Comparison of ENCODE assay signal across 16 cellular contexts in the genomic region with DNA sequence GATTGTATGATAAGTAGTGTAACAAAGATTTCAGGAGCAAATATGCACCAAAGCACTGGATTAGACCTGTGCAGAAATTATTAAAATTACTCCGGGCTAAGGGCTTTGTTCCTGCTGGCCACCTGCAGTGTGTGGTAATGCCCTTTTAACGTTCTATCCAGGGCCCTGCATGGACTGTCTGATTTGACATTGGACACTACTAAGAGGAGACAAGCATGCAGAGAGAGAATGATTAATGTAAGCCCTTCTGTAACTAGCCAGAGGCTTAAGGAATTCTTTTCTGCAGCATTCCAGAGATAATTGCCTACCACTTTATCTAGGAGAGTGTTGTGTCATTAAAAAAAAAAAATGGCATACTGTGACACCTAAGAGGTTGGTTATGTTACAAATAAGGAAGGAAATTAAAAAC.
A peak's percentile ranks its signal among the peaks of the same experiment; 100 is the strongest.
DNase-seq lines count a peak whose midpoint lies in the region; ATAC-seq and TF ChIP-seq lines count a peak whose summit lies in the region.
"Had no signal": no experiment of that assay in that cellular context is flagged by ENCODE, and none has a peak within 500 bp of the region (broad histone marks: within the 10 kb centered on the region; RNA-seq: fewer than 3 reads in every experiment).

No MANE protein-coding gene starts in this region.

- H3K27ac ChIP-seq in HUES48 (ENCODE audit: low read depth, low read length) (peak overlapping the region; percentile 32), SU-DHL-6 (ENCODE audit: low read depth, low read length) (no peak overlapping the region)
- H3K27ac ChIP-seq: brain microvascular endothelial cell, epithelial cell of prostate, vagina had no signal

- H3K4me3 ChIP-seq in HUES48 (ENCODE audit: low read depth, low read length) (peak overlapping the region; percentile 14; the same call in 1 of the 2 replicates), SU-DHL-6 (ENCODE audit: insufficient read depth, low read length, poor library complexity, severe bottlenecking) (no peak overlapping the region), mucosa of descending colon (no peak overlapping the region)
- H3K4me3 ChIP-seq: vagina had no signal

- no peaks in the 10 kb centered on the region for H4K20me1 ChIP-seq in SU-DHL-6 (ENCODE audit: low read depth, low read length)

- H3K79me2 ChIP-seq in SU-DHL-6 (ENCODE audit: insufficient read depth, low read length) = no peaks in the 10 kb centered on the region

- H3K36me3 ChIP-seq in HUES48 (ENCODE audit: control insufficient read depth, insufficient read depth, low read length) = no peaks in the 10 kb centered on the region
- H3K36me3 ChIP-seq in SU-DHL-6 (ENCODE audit: low read length) = no peaks in the 10 kb centered on the region
- no peaks in the 10 kb centered on the region for H3K36me3 ChIP-seq in mucosa of descending colon (ENCODE audit: low read depth)
- H3K36me3 ChIP-seq: brain microvascular endothelial cell, vagina had no signal

- DNase-seq in A172 (ENCODE audit: low spot score) (peak; percentile 89), islet precursor cell (peak; percentile 74), mucosa of descending colon (no peak), HT-29 (ENCODE audit: low spot score) (no peak), NCI-H2171 (lab: John Stamatoyannopoulos, UW) (no peak)
- DNase-seq in stimulated activated CD4-positive, alpha-beta T cell treated with anti-CD3 and anti-CD28 coated beads, Interleukin-4, amount 100 ng/mL, for 4 hours = no peak
- DNase-seq: activated T-cell treated with anti-CD3 and anti-CD28 coated beads, Interleukin-2, amount 50 U/mL, for 24 hours; brain microvascular endothelial cell; DMS79 treated with DMSO at 0.1 percent for 48 hours; NCI-H446 treated with DMSO at 0.1 percent for 48 hours; stimulated activated CD4-positive, alpha-beta T cell treated with anti-CD3 and anti-CD28 coated beads, Interleukin-15, amount 100 ng/mL, for 24 hours had no signal

- H3K9me2 ChIP-seq in SU-DHL-6 (replicated peaks; ENCODE audit: insufficient read depth, low read length) = no peaks in the 10 kb centered on the region

- TF ChIP-seq CTCF in SU-DHL-6 (IDR thresholded peaks at IDR 0.05; ENCODE audit: insufficient read depth, low read length, poor library complexity, severe bottlenecking) = no peak
- no peak for TF ChIP-seq CTCF in mucosa of descending colon (IDR thresholded peaks at IDR 0.05)

- H3K9ac ChIP-seq in HUES48 (ENCODE audit: low read depth, low read length) = no peak overlapping the region; the same call in 1 of the 2 replicates
- no peak overlapping the region for H3K9ac ChIP-seq in SU-DHL-6 (ENCODE audit: low read length)

- H3K9me3 ChIP-seq in HUES48 (ENCODE audit: control insufficient read depth, insufficient read depth, low read length) (no peaks in the 10 kb centered on the region), SU-DHL-6 (ENCODE audit: insufficient read depth, low read length) (no peaks in the 10 kb centered on the region), mucosa of descending colon (no peaks in the 10 kb centered on the region)
- H3K9me3 ChIP-seq: vagina had no signal

- H3K4me1 ChIP-seq in HUES48 (ENCODE audit: control insufficient read depth, insufficient read depth, low read length) (peaks cover 67% of the 10 kb centered on the region), mucosa of descending colon (ENCODE audit: low read depth) (no peaks in the 10 kb centered on the region)
- H3K4me1 ChIP-seq: vagina had no signal

- intact Hi-C loops in mucosa of descending colon (cut with DNase I, micrococcal nuclease) = no loop called here

- H3F3A ChIP-seq in SU-DHL-6 (ENCODE audit: insufficient read depth) = no peaks in the 10 kb centered on the region

- H3K27me3 ChIP-seq in HUES48 (ENCODE audit: control insufficient read depth, insufficient read depth, low read length) = no peaks in the 10 kb centered on the region
- no peaks in the 10 kb centered on the region for H3K27me3 ChIP-seq in SU-DHL-6 (ENCODE audit: low read length)
- H3K27me3 ChIP-seq: brain microvascular endothelial cell, vagina had no signal

- ATAC-seq in mucosa of descending colon = no peak
- ATAC-seq: activated CD4-positive, CD25-positive, alpha-beta regulatory T cell treated with anti-CD3 and anti-CD28 coated beads, Interleukin-2, amount 50 U/mL, for 24 hours had no signal

- peak overlapping the region; percentile 14 for H2AFZ ChIP-seq in SU-DHL-6 (ENCODE audit: low read depth, low read length, severe bottlenecking)

- no peak overlapping the region for H3K4me2 ChIP-seq in SU-DHL-6 (ENCODE audit: low read depth, low read length, poor library complexity, severe bottlenecking)

Comparison
In these comparisons a context has a peak if more than half of its experiments do, and no peak if none do; other contexts are left out.
1. DNase-seq: peak in A172 (single experiment) and islet precursor cell (single experiment); none in mucosa of descending colon (0 of 3), HT-29 (single experiment), NCI-H2171 (single experiment) and stimulated activated CD4-positive, alpha-beta T cell treated with anti-CD3 and anti-CD28 coated beads, Interleukin-4, amount 100 ng/mL, for 4 hours (0 of 2).